Comparison of ENCODE assay signal across 19 cellular contexts in genomic region chr5:133108481-133108921, GRCh38. TPM values are rescaled to one million over a fixed set of nuclear protein-coding genes. Genes with fewer than 3 reads are reported as not detected.
DNase-seq lines count a peak whose midpoint lies in the region; ATAC-seq and TF ChIP-seq lines count a peak whose summit lies in the region.
"Had no signal": no experiment of that assay in that cellular context is flagged by ENCODE, and none has a peak within 500 bp of the region (broad histone marks: within the 10 kb centered on the region; RNA-seq: fewer than 3 reads in every experiment).

No MANE protein-coding gene starts in this region.

- no peaks in the 10 kb centered on the region for H3K27me3 Mint-ChIP-seq in Caco-2 (ENCODE audit: insufficient read depth, unreplicated experiment)
- H3K27me3 Mint-ChIP-seq in CD14-positive monocyte (ENCODE audit: low read depth in 3 of 3) = peaks cover 2 to 8% (median 7%) of the 10 kb centered on the region in 3 donors
- H3K27me3 Mint-ChIP-seq: CD4-positive, CD25-positive, alpha-beta regulatory T cell had no signal

- H3K4me1 Mint-ChIP-seq in Caco-2 (ENCODE audit: low read depth, unreplicated experiment) (peaks cover 8% of the 10 kb centered on the region), CD14-positive monocyte (peaks cover 14% of the 10 kb centered on the region)

- intact Hi-C loops in Caco-2 (cut with micrococcal nuclease; ENCODE audit: unreplicated experiment) (no loop called here), CD14-positive monocyte (cut with micrococcal nuclease) (no loop called here)

- TF ChIP-seq CTCF in Caco-2 (IDR thresholded peaks at IDR 0.05; ENCODE audit: insufficient read depth in 1 of 2, low read depth in 1 of 2, low read length in 1 of 2, severe bottlenecking in 1 of 2, unreplicated experiment in 1 of 2) (no peak), CD14-positive monocyte (IDR thresholded peaks at IDR 0.05) (no peak)

- no TSS peak for BruUV-seq in Caco-2 (replicated peaks; lab: Mats Ljungman, UMichigan)

- POLR2A ChIA-PET in Caco-2 (lab: Charles Lee) = no interaction called here

- DNase-seq in Caco-2 (no peak), HT1080 (ENCODE audit: low read depth) (peak; percentile 12), SKM-1 (lab: John Stamatoyannopoulos, UW; ENCODE audit: unreplicated experiment) (peak; percentile 87), medulla oblongata (ENCODE audit: extremely low spot score) (peak; percentile 9), dermis blood vessel endothelial cell (no peak), CD14-positive monocyte (ENCODE audit: low spot score) (no peak), NCI-H2081 treated with DMSO at 0.1 percent for 48 hours (lab: John Stamatoyannopoulos, UW) (no peak)
- DNase-seq: activated CD4-positive, CD25-positive, alpha-beta regulatory T cell; amniotic stem cell; CD4-positive, CD25-positive, alpha-beta regulatory T cell; heart left ventricle; left cardiac atrium; NCI-H1694; NCI-H748 treated with DMSO at 0.1 percent for 48 hours; SJCRH30; stimulated activated CD4-positive, alpha-beta T cell treated with anti-CD3 and anti-CD28 coated beads, Interleukin-4, amount 100 ng/mL, for 1 hour had no signal

- H3K4me3 ChIP-seq in Caco-2 (ENCODE audit: low read depth, low read length) = no peak overlapping the region
- H3K4me3 ChIP-seq: heart left ventricle, right atrium auricular region, SJCRH30 had no signal

- H3K4me1 ChIP-seq in Caco-2 = no peaks in the 10 kb centered on the region
- H3K4me1 ChIP-seq: SJCRH30 had no signal

- H3K9me3 ChIP-seq in Caco-2 = no peaks in the 10 kb centered on the region
- H3K9me3 ChIP-seq: heart left ventricle, right atrium auricular region, SJCRH30 had no signal

- H3K9me3 Mint-ChIP-seq in Caco-2 (ENCODE audit: unreplicated experiment) = no peaks in the 10 kb centered on the region
- no peaks in the 10 kb centered on the region for H3K9me3 Mint-ChIP-seq in CD14-positive monocyte
- H3K9me3 Mint-ChIP-seq: stimulated activated effector memory CD8-positive, alpha-beta T cell treated with anti-CD3 and anti-CD28 coated beads, Interleukin-12 subunit alpha, Interleukin-12 subunit beta, amount 100 ng/mL, for 72 hours had no signal

- H3K27ac Mint-ChIP-seq in Caco-2 (ENCODE audit: unreplicated experiment) = peak overlapping the region; percentile 36
- H3K27ac Mint-ChIP-seq in CD14-positive monocyte = peak overlapping the region in 2 of 7 donors; percentile 53 to 64
- H3K27ac Mint-ChIP-seq: stimulated activated effector memory CD8-positive, alpha-beta T cell treated with anti-CD3 and anti-CD28 coated beads, Interleukin-12 subunit alpha, Interleukin-12 subunit beta, amount 100 ng/mL, for 72 hours had no signal

- ATAC-seq in HG03439 (IDR thresholded peaks at IDR 0.05; ENCODE audit: unreplicated experiment) = no peak
- ATAC-seq: left cardiac atrium; stimulated activated effector memory CD8-positive, alpha-beta T cell treated with anti-CD3 and anti-CD28 coated beads, Interleukin-12 subunit alpha, Interleukin-12 subunit beta, amount 100 ng/mL, for 72 hours had no signal

- no peaks in the 10 kb centered on the region for H3K27me3 ChIP-seq in Caco-2 (replicated peaks; ENCODE audit: control insufficient read depth, insufficient read depth, low read length)
- H3K27me3 ChIP-seq: heart left ventricle, right atrium auricular region, SJCRH30 had no signal

- H3K36me3 Mint-ChIP-seq in Caco-2 (ENCODE audit: insufficient read depth, unreplicated experiment) = peaks cover 47% of the 10 kb centered on the region
- H3K36me3 Mint-ChIP-seq in CD14-positive monocyte = peaks cover 26 to 27% of the 10 kb centered on the region in 2 donors

- H3K4me3 Mint-ChIP-seq in Caco-2 (ENCODE audit: unreplicated experiment) = peak overlapping the region; percentile 67
- no peak overlapping the region for H3K4me3 Mint-ChIP-seq in CD14-positive monocyte
- H3K4me3 Mint-ChIP-seq: CD4-positive, CD25-positive, alpha-beta regulatory T cell; stimulated activated effector memory CD8-positive, alpha-beta T cell treated with anti-CD3 and anti-CD28 coated beads, Interleukin-12 subunit alpha, Interleukin-12 subunit beta, amount 100 ng/mL, for 72 hours had no signal

- CTCF ChIA-PET in Caco-2 (lab: Charles Lee) = interaction anchor here (1.2 kb wide), 1 partner anchor 140 kb away, joined by 6 read pairs; no protein-coding TSS in a partner anchor

- H3K36me3 ChIP-seq in Caco-2 (ENCODE audit: control insufficient read depth, insufficient read depth, low read length) = peaks cover 2% of the 10 kb centered on the region; the same call in 1 of the 2 replicates

RNA-seq across cellular contexts. Expression of gene HSPA4, which starts 56.7 kb away (rescaled TPM):
- total RNA-seq in Caco-2 (2022) (237 and 249 TPM in 2 replicates), dermis blood vessel endothelial cell (123 and 190 TPM in 2 replicates)
- 131 and 161 TPM in 2 replicates for total RNA-seq in HT1080 (2014; rRNA removed; shearing (Covaris generic))
- polyA plus RNA-seq in HT1080 (2015; cell fraction: cytosol; rRNA removed) = 104 and 120 TPM in 2 replicates
- polyA plus RNA-seq in HT1080 (2015; cell fraction: nucleus; rRNA removed) = 185 and 191 TPM in 2 replicates
- polyA plus RNA-seq in CD14-positive monocyte = 10 to 100 TPM; 27.7 to 52.0 TPM

Comparison
In these comparisons a context has a peak if more than half of its experiments do, and no peak if none do; other contexts are left out.
1. DNase-seq: peak in HT1080 (single experiment), SKM-1 (single experiment) and medulla oblongata (single experiment); none in Caco-2 (0 of 2), dermis blood vessel endothelial cell (single experiment), CD14-positive monocyte (single experiment) and NCI-H2081 treated with DMSO at 0.1 percent for 48 hours (single experiment).